ENCODE assay signal across 24 cellular contexts in the genomic region with DNA sequence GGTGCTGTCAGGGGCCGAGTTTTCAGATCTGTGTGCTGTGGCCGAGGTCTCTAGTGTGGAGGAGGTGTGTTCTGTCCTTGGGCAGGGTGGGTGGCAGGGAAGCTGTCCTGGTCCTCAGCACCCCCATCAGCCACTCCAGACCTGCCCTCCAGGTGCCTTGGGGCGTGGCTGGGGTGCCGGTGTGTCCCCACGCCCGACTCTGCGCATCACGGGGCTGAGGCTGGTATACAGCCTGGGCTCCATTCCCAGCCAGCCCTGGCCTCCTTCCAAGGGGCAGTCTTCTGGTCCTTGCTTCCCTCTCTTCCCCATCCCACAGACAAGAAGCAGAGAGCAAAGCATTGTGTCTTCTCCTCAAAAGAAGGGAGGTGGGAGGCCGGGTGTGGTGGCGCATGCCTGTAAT.
"Had no signal": no experiment of that assay in that cellular context is flagged by ENCODE, and none has a peak within 500 bp of the region (broad histone marks: within the 10 kb centered on the region; RNA-seq: fewer than 3 reads in every experiment).

No MANE protein-coding gene starts in this region.

- H3K27ac ChIP-seq: brain microvascular endothelial cell, coronary artery, dorsolateral prefrontal cortex had no signal

- H3K4me3 ChIP-seq: coronary artery, dorsolateral prefrontal cortex had no signal

- DNase-seq: activated B cell treated with CpG ODN at 0.5 μM for 24 hours; activated CD4-positive, alpha-beta T cell treated with anti-CD3 and anti-CD28 coated beads for 48 hours; activated CD4-positive, alpha-beta T cell treated with anti-CD3 and anti-CD28 coated beads, Interleukin-2, amount 50 U/mL, for 1 hour; activated CD4-positive, alpha-beta T cell treated with anti-CD3 and anti-CD28 coated beads, Interleukin-2, amount 50 U/mL, for 48 hours; activated CD8-positive, alpha-beta memory T cell treated with anti-CD3 and anti-CD28 coated beads for 24 hours; activated CD8-positive, alpha-beta T cell treated with anti-CD3 and anti-CD28 coated beads for 36 hours; activated effector memory CD4-positive, alpha-beta T cell treated with Interleukin-2 at 50 U/mL for 16 hours; activated gamma-delta T cell treated with Interleukin-2 at 50 U/mL for 16 hours; activated naive CD4-positive, alpha-beta T cell treated with anti-CD3 and anti-CD28 coated beads, Interleukin-2, amount 50 U/mL, for 16 hours; activated naive CD4-positive, alpha-beta T cell treated with Interleukin-2 at 50 U/mL for 16 hours; activated T-cell treated with anti-CD3 and anti-CD28 coated beads, Interleukin-2, amount 50 U/mL, for 4 hours; amniotic stem cell; anterior cingulate cortex; brain microvascular endothelial cell; dorsolateral prefrontal cortex; effector memory CD4-positive, alpha-beta T cell; endodermal cell; foreskin fibroblast; head of caudate nucleus; T-helper 2 cell had no signal

- FAIRE-seq: astrocyte, bronchial epithelial cell, frontal cortex had no signal

- H3K36me3 ChIP-seq: brain microvascular endothelial cell had no signal
